ENCODE assay signal across 9 cellular contexts in the genomic region with DNA sequence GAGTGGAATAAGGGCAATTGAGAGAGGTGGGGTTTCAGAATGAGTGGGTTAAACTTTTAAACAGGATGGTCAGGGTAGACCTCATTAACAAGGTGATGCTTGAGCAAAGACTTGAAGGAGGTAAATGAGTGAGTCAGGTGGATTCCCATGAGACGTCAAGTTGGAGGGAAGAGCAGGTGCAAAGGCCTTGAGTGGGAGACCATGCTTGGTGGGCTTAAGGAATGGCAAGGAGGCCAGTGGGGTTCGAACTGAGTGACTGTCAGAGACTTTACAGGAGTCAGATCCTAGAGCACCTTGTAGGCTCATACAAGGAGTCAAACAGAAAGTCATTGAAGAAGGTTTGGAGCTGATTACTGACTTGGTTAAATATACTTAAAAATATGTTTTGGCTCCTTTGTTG.
"Had no signal": no experiment of that assay in that cellular context is flagged by ENCODE, and none has a peak within 500 bp of the region (broad histone marks: within the 10 kb centered on the region; RNA-seq: fewer than 3 reads in every experiment).

No MANE protein-coding gene starts in this region.

- H3K27ac ChIP-seq: GM23248 had no signal

- ATAC-seq: GM23338, HCT116 had no signal

- H3K4me3 Mint-ChIP-seq: GM23338, H9, HFFc6 had no signal

- H3K36me3 ChIP-seq: HAP-1 had no signal

- H3K4me1 ChIP-seq: HAP-1 had no signal

- H3K4me3 ChIP-seq: GM23248, GM23338, HAP-1 had no signal

- H3K9me3 ChIP-seq: HAP-1 had no signal

- H3K9me3 Mint-ChIP-seq: GM23338, H9 had no signal

- DNase-seq: GM23248, GOT3, H7, H9, HCEC 1CT, HFFc6 had no signal

- H3K27ac Mint-ChIP-seq: GM23338, H9, HFFc6 had no signal
